8 cellular contexts compared by ENCODE assay signal in the genomic region with DNA sequence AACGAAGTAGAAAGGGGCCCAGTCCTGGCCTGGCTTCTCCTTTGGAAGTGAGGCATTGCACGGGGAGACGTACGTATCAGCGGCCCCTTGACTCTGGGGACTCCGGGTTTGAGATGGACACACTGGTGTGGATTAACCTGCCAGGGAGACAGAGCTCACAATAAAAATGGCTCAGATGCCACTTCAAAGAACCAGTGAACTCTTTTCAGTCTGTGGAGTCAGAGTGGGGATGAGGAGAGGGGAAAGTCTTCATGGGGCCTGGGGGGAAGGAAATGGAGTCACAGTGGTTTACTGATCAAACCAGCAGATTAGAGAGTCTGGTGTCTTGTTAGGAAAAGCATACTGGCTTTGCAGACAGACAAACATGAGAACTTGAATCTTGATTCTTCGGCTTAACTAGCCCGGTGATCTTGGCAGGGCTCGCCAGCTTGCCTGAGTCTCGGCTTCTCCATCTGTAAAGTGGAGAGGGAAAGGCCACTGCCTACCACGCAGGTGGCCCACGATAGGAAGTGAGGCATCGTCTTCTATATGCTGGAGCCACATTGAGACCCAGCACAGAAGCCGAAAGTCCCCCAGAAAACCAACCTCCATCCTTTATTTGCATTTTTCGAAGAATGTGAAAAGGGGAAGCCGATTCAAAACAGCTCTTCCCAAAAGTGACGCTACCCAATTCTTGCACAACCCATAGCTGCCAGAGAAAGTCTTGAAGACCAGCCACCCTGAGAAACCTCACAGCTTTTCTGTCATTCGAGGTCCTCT. TPM values are rescaled to one million over a fixed set of nuclear protein-coding genes. Genes with fewer than 3 reads are reported as not detected.
A peak's percentile ranks its signal among the peaks of the same experiment; 100 is the strongest.
DNase-seq lines count a peak whose midpoint lies in the region; ATAC-seq lines count a peak whose summit lies in the region.

A gene with protein sequence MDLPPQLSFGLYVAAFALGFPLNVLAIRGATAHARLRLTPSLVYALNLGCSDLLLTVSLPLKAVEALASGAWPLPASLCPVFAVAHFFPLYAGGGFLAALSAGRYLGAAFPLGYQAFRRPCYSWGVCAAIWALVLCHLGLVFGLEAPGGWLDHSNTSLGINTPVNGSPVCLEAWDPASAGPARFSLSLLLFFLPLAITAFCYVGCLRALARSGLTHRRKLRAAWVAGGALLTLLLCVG (N-terminal part only) (plus strand): TSS at position 732 of the 759 bp plus-strand sequence. CDS start 3,650 bp downstream, outside the sequence.

- in situ Hi-C loops in ACHN (cut with HindIII; ENCODE audit: low pct_ligation_motif_present, low pct_unique_long_range_greater_than_20kb, low sequenced_read_pairs): no loop called here

- ATAC-seq in GM21447 (IDR thresholded peaks at IDR 0.05; ENCODE audit: unreplicated experiment): peak; percentile 60
- ATAC-seq in activated T-helper 17 cell treated with anti-CD3 and anti-CD28 coated beads, Interleukin-2, amount 50 U/mL, for 72 hours (replicated peaks): peak; percentile 76

- H3K4me3 Mint-ChIP-seq in activated T-helper 17 cell treated with anti-CD3 and anti-CD28 coated beads, Interleukin-2, amount 50 U/mL, for 72 hours: peak within 1 kb of the TSS; percentile 84

- no peaks in the 10 kb centered on the region for H3K9me3 Mint-ChIP-seq in activated T-helper 17 cell treated with anti-CD3 and anti-CD28 coated beads, Interleukin-2, amount 50 U/mL, for 72 hours

- H4K20me1 ChIP-seq in Karpas-422 (ENCODE audit: insufficient read depth, low read depth, low read length): peaks cover 29% of the 10 kb centered on the region

- no peaks in the 10 kb centered on the region for H3K9me2 ChIP-seq in Karpas-422 (replicated peaks; ENCODE audit: insufficient read depth, low read length)

- no peaks in the 10 kb centered on the region for H3K36me3 Mint-ChIP-seq in activated T-helper 17 cell treated with anti-CD3 and anti-CD28 coated beads, Interleukin-2, amount 50 U/mL, for 72 hours (ENCODE audit: low read depth)

- H3K79me2 ChIP-seq in Karpas-422 (ENCODE audit: low read length): no peaks in the 10 kb centered on the region

- peak within 1 kb of the TSS; percentile 96 for H3K27ac Mint-ChIP-seq in activated T-helper 17 cell treated with anti-CD3 and anti-CD28 coated beads, Interleukin-2, amount 50 U/mL, for 72 hours

- intact Hi-C loops in posterior vena cava (cut with DNase I): no loop called here

- H3K4me2 ChIP-seq in Karpas-422 (ENCODE audit: low read depth, low read length, poor library complexity, severe bottlenecking): peak within 1 kb of the TSS; percentile 53

- DNase-seq in GDM1 (lab: John Stamatoyannopoulos, UW) (peak; percentile 47), Karpas-422 (peak; percentile 92), posterior vena cava (ENCODE audit: low spot score) (peak; percentile 62), ACHN (no peak), NCI-H2081 treated with DMSO at 0.1 percent for 48 hours (lab: John Stamatoyannopoulos, UW) (no peak), midbrain (lab: John Stamatoyannopoulos, UW) (no peak)

- H3K4me1 ChIP-seq in Karpas-422 (ENCODE audit: low read length): peaks cover 73% of the 10 kb centered on the region

- H3K27ac ChIP-seq in Karpas-422 (ENCODE audit: low read length): peak within 1 kb of the TSS; percentile 87

- no peak within 1 kb of the TSS for H2AFZ ChIP-seq in Karpas-422 (ENCODE audit: low read length)

- H3K4me1 Mint-ChIP-seq in activated T-helper 17 cell treated with anti-CD3 and anti-CD28 coated beads, Interleukin-2, amount 50 U/mL, for 72 hours: peaks cover 28% of the 10 kb centered on the region

- H3K9me3 ChIP-seq in Karpas-422 (ENCODE audit: low read length): no peaks in the 10 kb centered on the region

- H3K27me3 Mint-ChIP-seq in activated T-helper 17 cell treated with anti-CD3 and anti-CD28 coated beads, Interleukin-2, amount 50 U/mL, for 72 hours: peaks cover 11% of the 10 kb centered on the region

- peaks cover 10% of the 10 kb centered on the region for H3K36me3 ChIP-seq in Karpas-422 (ENCODE audit: insufficient read depth, low read length)

- peak within 1 kb of the TSS; percentile 58 for H3K9ac ChIP-seq in Karpas-422 (ENCODE audit: low read length)

- H3K27me3 ChIP-seq in Karpas-422 (ENCODE audit: low read length): no peaks in the 10 kb centered on the region

- peak within 1 kb of the TSS; percentile 16; the same call in 1 of the 2 replicates for H3K4me3 ChIP-seq in Karpas-422 (ENCODE audit: low read length)

RNA-seq across cellular contexts. Expression of the gene that starts here (rescaled TPM):
- total RNA-seq in Karpas-422 (2014; rRNA removed; shearing (Covaris generic); ENCODE audit: low replicate concordance): 0.34 and 2.0 TPM in 2 replicates
- under 1 TPM; 0.42 to 0.54 TPM for total RNA-seq in activated T-helper 17 cell treated with anti-CD3 and anti-CD28 coated beads, Interleukin-2, amount 50 U/mL, for 72 hours
- total RNA-seq in posterior vena cava: not detected

Comparison
In these comparisons a context has a peak if more than half of its experiments do, and no peak if none do; other contexts are left out.
1. Peak in ATAC-seq in activated T-helper 17 cell treated with anti-CD3 and anti-CD28 coated beads, Interleukin-2, amount 50 U/mL, for 72 hours; RNA of the gene not detected or under 1 TPM.
2. Peak in DNase-seq in posterior vena cava; RNA of the gene not detected or under 1 TPM.
3. DNase-seq: peak in GDM1 (single experiment) and Karpas-422 (single experiment); none in ACHN (single experiment), NCI-H2081 treated with DMSO at 0.1 percent for 48 hours (single experiment) and midbrain (single experiment).